ENCODE assay signal across 1 cellular context in the genomic region with DNA sequence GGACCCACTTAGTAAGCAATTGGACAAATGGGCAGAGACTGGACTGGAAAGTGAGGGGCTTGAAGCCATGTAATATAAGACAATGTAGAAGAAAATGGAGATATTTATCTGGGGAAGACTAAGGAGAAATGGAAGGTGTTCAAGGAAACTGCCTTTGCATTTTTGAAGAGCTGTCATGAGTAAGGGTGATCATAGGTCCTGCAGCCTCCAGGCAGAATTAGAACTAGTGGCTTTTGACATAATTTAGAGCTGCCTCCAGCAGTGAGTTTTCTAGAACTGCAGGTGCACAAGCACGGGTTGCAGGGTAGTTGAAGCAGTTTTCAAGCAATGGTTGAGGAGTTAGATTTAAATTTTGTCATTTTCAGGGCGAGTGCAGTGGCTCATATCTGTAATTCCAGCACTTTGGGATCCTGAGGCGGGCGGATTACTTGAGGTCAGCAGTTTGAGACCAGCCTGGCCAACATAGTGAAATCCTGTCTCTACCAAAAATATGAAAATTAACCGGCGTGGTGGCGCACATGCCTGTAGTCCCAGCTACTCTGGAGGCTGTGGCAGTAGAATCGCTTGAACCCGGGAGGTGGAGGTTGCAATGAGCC.
TF ChIP-seq lines count a peak whose summit lies in the region.

No MANE protein-coding gene starts in this region.

TF ChIP-seq in K562, 482 proteins besides CTCF, POLR2A, EP300 and RAD21 (continued from another document and continues in another):
- TF ChIP-seq, protein P1, sequence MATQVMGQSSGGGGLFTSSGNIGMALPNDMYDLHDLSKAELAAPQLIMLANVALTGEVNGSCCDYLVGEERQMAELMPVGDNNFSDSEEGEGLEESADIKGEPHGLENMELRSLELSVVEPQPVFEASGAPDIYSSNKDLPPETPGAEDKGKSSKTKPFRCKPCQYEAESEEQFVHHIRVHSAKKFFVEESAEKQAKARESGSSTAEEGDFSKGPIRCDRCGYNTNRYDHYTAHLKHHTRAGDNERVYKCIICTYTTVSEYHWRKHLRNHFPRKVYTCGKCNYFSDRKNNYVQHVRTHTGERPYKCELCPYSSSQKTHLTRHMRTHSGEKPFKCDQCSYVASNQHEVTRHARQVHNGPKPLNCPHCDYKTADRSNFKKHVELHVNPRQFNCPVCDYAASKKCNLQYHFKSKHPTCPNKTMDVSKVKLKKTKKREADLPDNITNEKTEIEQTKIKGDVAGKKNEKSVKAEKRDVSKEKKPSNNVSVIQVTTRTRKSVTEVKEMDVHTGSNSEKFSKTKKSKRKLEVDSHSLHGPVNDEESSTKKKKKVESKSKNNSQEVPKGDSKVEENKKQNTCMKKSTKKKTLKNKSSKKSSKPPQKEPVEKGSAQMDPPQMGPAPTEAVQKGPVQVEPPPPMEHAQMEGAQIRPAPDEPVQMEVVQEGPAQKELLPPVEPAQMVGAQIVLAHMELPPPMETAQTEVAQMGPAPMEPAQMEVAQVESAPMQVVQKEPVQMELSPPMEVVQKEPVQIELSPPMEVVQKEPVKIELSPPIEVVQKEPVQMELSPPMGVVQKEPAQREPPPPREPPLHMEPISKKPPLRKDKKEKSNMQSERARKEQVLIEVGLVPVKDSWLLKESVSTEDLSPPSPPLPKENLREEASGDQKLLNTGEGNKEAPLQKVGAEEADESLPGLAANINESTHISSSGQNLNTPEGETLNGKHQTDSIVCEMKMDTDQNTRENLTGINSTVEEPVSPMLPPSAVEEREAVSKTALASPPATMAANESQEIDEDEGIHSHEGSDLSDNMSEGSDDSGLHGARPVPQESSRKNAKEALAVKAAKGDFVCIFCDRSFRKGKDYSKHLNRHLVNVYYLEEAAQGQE (CRISPR knock-in tag; IDR thresholded peaks at IDR 0.05; ENCODE audit: low read depth), result no peak
- TF ChIP-seq KLF13 (tag; IDR thresholded peaks at IDR 0.05; ENCODE audit: borderline replicate concordance, low read depth), result no peak
- no peak for TF ChIP-seq RNF2 (IDR thresholded peaks at IDR 0.05)
- TF ChIP-seq, protein P2, sequence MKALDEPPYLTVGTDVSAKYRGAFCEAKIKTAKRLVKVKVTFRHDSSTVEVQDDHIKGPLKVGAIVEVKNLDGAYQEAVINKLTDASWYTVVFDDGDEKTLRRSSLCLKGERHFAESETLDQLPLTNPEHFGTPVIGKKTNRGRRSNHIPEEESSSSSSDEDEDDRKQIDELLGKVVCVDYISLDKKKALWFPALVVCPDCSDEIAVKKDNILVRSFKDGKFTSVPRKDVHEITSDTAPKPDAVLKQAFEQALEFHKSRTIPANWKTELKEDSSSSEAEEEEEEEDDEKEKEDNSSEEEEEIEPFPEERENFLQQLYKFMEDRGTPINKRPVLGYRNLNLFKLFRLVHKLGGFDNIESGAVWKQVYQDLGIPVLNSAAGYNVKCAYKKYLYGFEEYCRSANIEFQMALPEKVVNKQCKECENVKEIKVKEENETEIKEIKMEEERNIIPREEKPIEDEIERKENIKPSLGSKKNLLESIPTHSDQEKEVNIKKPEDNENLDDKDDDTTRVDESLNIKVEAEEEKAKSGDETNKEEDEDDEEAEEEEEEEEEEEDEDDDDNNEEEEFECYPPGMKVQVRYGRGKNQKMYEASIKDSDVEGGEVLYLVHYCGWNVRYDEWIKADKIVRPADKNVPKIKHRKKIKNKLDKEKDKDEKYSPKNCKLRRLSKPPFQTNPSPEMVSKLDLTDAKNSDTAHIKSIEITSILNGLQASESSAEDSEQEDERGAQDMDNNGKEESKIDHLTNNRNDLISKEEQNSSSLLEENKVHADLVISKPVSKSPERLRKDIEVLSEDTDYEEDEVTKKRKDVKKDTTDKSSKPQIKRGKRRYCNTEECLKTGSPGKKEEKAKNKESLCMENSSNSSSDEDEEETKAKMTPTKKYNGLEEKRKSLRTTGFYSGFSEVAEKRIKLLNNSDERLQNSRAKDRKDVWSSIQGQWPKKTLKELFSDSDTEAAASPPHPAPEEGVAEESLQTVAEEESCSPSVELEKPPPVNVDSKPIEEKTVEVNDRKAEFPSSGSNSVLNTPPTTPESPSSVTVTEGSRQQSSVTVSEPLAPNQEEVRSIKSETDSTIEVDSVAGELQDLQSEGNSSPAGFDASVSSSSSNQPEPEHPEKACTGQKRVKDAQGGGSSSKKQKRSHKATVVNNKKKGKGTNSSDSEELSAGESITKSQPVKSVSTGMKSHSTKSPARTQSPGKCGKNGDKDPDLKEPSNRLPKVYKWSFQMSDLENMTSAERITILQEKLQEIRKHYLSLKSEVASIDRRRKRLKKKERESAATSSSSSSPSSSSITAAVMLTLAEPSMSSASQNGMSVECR (CRISPR knock-in tag; IDR thresholded peaks at IDR 0.05), result no peak
- no peak for TF ChIP-seq ZNF146 (CRISPR knock-in tag; IDR thresholded peaks at IDR 0.05; ENCODE audit: unreplicated experiment)
- no peak for TF ChIP-seq HCFC1 (IDR thresholded peaks at IDR 0.05; ENCODE audit: low read depth, low read length)
- TF ChIP-seq CBX3 (IDR thresholded peaks at IDR 0.05; ENCODE audit: borderline replicate concordance in 1 of 2, low read length in 2 of 2), result no peak
- TF ChIP-seq, protein P3, sequence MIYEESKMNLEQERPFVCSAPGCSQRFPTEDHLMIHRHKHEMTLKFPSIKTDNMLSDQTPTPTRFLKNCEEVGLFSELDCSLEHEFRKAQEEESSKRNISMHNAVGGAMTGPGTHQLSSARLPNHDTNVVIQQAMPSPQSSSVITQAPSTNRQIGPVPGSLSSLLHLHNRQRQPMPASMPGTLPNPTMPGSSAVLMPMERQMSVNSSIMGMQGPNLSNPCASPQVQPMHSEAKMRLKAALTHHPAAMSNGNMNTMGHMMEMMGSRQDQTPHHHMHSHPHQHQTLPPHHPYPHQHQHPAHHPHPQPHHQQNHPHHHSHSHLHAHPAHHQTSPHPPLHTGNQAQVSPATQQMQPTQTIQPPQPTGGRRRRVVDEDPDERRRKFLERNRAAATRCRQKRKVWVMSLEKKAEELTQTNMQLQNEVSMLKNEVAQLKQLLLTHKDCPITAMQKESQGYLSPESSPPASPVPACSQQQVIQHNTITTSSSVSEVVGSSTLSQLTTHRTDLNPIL (CRISPR knock-in tag; IDR thresholded peaks at IDR 0.05), result no peak
- TF ChIP-seq STAT5B (CRISPR knock-in tag; IDR thresholded peaks at IDR 0.05), result no peak
- no peak for TF ChIP-seq NEUROD1 (IDR thresholded peaks at IDR 0.05; ENCODE audit: borderline replicate concordance, low read depth, low read length, partially characterized antibody)
- no peak for TF ChIP-seq ZNF282 (CRISPR knock-in tag; IDR thresholded peaks at IDR 0.05)
- peak; percentile 28; the same call in 1 of the 2 replicates for TF ChIP-seq SMAD4 (CRISPR knock-in tag; conservative IDR thresholded peaks at IDR 0.05)
- TF ChIP-seq L3MBTL2 (IDR thresholded peaks at IDR 0.05), result peak; percentile 36; the same call in 1 of the 2 replicates
- TF ChIP-seq, protein P4, sequence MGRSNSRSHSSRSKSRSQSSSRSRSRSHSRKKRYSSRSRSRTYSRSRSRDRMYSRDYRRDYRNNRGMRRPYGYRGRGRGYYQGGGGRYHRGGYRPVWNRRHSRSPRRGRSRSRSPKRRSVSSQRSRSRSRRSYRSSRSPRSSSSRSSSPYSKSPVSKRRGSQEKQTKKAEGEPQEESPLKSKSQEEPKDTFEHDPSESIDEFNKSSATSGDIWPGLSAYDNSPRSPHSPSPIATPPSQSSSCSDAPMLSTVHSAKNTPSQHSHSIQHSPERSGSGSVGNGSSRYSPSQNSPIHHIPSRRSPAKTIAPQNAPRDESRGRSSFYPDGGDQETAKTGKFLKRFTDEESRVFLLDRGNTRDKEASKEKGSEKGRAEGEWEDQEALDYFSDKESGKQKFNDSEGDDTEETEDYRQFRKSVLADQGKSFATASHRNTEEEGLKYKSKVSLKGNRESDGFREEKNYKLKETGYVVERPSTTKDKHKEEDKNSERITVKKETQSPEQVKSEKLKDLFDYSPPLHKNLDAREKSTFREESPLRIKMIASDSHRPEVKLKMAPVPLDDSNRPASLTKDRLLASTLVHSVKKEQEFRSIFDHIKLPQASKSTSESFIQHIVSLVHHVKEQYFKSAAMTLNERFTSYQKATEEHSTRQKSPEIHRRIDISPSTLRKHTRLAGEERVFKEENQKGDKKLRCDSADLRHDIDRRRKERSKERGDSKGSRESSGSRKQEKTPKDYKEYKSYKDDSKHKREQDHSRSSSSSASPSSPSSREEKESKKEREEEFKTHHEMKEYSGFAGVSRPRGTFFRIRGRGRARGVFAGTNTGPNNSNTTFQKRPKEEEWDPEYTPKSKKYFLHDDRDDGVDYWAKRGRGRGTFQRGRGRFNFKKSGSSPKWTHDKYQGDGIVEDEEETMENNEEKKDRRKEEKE (IDR thresholded peaks at IDR 0.05; ENCODE audit: borderline replicate concordance in 1 of 2, control insufficient read depth in 1 of 2, low read depth in 2 of 2, low read length in 1 of 2), result no peak
- TF ChIP-seq U2AF1 (optimal IDR thresholded peaks at IDR 0.05; ENCODE audit: low read depth, low read length), result no peak
- TF ChIP-seq MBD2 (IDR thresholded peaks at IDR 0.05; ENCODE audit: borderline replicate concordance, low read depth), result no peak
- TF ChIP-seq, protein P5, sequence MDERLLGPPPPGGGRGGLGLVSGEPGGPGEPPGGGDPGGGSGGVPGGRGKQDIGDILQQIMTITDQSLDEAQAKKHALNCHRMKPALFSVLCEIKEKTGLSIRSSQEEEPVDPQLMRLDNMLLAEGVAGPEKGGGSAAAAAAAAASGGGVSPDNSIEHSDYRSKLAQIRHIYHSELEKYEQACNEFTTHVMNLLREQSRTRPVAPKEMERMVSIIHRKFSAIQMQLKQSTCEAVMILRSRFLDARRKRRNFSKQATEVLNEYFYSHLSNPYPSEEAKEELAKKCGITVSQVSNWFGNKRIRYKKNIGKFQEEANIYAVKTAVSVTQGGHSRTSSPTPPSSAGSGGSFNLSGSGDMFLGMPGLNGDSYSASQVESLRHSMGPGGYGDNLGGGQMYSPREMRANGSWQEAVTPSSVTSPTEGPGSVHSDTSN (CRISPR knock-in tag; IDR thresholded peaks at IDR 0.05; ENCODE audit: low read depth), result no peak
- TF ChIP-seq, protein P5 (tag; conservative IDR thresholded peaks at IDR 0.05; ENCODE audit: low read depth), result 0 out of 2 replicates have a peak, but pooled peaks have one; percentile 27
- no peak for TF ChIP-seq PHF21A (IDR thresholded peaks at IDR 0.05; ENCODE audit: borderline replicate concordance, low read depth)
- TF ChIP-seq CHCHD3 (CRISPR knock-in tag; IDR thresholded peaks at IDR 0.05), result no peak
- TF ChIP-seq ARHGAP35 (IDR thresholded peaks at IDR 0.05; ENCODE audit: partially characterized antibody), result no peak
- TF ChIP-seq RAD51 (IDR thresholded peaks at IDR 0.05; ENCODE audit: borderline replicate concordance, low read depth), result no peak
- 0 out of 2 replicates have a peak, but pooled peaks have one; percentile 6 for TF ChIP-seq MYBL2 (IDR thresholded peaks at IDR 0.05; ENCODE audit: low read depth)
- TF ChIP-seq MYBL2 (CRISPR knock-in tag; IDR thresholded peaks at IDR 0.05; ENCODE audit: borderline replicate concordance), result no peak
- TF ChIP-seq ZNF354B (CRISPR knock-in tag; IDR thresholded peaks at IDR 0.05), result no peak
- TF ChIP-seq MCM2 (IDR thresholded peaks at IDR 0.05; ENCODE audit: low read depth), result no peak
- TF ChIP-seq SAFB2 (IDR thresholded peaks at IDR 0.05; ENCODE audit: borderline replicate concordance, low read depth, low read length, severe bottlenecking), result no peak
- TF ChIP-seq, protein P6, sequence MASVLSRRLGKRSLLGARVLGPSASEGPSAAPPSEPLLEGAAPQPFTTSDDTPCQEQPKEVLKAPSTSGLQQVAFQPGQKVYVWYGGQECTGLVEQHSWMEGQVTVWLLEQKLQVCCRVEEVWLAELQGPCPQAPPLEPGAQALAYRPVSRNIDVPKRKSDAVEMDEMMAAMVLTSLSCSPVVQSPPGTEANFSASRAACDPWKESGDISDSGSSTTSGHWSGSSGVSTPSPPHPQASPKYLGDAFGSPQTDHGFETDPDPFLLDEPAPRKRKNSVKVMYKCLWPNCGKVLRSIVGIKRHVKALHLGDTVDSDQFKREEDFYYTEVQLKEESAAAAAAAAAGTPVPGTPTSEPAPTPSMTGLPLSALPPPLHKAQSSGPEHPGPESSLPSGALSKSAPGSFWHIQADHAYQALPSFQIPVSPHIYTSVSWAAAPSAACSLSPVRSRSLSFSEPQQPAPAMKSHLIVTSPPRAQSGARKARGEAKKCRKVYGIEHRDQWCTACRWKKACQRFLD (CRISPR knock-in tag; IDR thresholded peaks at IDR 0.05), result no peak
- TF ChIP-seq, protein P7, sequence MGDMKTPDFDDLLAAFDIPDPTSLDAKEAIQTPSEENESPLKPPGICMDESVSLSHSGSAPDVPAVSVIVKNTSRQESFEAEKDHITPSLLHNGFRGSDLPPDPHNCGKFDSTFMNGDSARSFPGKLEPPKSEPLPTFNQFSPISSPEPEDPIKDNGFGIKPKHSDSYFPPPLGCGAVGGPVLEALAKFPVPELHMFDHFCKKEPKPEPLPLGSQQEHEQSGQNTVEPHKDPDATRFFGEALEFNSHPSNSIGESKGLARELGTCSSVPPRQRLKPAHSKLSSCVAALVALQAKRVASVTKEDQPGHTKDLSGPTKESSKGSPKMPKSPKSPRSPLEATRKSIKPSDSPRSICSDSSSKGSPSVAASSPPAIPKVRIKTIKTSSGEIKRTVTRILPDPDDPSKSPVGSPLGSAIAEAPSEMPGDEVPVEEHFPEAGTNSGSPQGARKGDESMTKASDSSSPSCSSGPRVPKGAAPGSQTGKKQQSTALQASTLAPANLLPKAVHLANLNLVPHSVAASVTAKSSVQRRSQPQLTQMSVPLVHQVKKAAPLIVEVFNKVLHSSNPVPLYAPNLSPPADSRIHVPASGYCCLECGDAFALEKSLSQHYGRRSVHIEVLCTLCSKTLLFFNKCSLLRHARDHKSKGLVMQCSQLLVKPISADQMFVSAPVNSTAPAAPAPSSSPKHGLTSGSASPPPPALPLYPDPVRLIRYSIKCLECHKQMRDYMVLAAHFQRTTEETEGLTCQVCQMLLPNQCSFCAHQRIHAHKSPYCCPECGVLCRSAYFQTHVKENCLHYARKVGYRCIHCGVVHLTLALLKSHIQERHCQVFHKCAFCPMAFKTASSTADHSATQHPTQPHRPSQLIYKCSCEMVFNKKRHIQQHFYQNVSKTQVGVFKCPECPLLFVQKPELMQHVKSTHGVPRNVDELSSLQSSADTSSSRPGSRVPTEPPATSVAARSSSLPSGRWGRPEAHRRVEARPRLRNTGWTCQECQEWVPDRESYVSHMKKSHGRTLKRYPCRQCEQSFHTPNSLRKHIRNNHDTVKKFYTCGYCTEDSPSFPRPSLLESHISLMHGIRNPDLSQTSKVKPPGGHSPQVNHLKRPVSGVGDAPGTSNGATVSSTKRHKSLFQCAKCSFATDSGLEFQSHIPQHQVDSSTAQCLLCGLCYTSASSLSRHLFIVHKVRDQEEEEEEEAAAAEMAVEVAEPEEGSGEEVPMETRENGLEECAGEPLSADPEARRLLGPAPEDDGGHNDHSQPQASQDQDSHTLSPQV (IDR thresholded peaks at IDR 0.05), result peak; percentile 74
- TF ChIP-seq RBM15 (IDR thresholded peaks at IDR 0.05; ENCODE audit: insufficient read depth, low read length), result no peak
- TF ChIP-seq MAFK (IDR thresholded peaks at IDR 0.05; ENCODE audit: low read length), result no peak
- 0 out of 2 replicates have a peak, but pooled peaks have one; percentile 17 for TF ChIP-seq ADNP (tag; IDR thresholded peaks at IDR 0.05)
- no peak for TF ChIP-seq SIRT6 (IDR thresholded peaks at IDR 0.05; ENCODE audit: low read depth, low read length)
